In the genomic region with DNA sequence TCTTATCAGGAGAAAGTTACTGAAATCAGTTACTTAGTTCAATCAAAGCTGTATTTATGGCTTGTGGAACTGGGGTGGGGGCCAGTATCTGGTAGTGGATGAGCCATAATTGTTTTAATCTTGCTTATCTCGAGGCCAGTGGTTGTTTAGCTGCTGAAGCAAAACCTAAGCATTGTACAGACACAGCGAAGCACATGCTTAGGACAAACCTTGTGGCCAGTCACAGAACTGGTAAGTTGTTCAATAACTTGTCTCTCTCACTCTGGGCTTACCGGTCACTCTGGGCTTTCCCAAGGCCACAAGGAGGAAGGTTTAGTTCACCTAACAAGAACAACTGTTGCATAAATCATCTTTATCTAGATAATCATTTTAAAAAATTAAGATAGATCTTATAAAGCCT, we compare ENCODE assay signal across 20 cellular contexts.
"Had no signal": no experiment of that assay in that cellular context is flagged by ENCODE, and none has a peak within 500 bp of the region (broad histone marks: within the 10 kb centered on the region; RNA-seq: fewer than 3 reads in every experiment).

No MANE protein-coding gene starts in this region.

- H3K36me3 ChIP-seq: colonic mucosa, left ventricle myocardium inferior, lower lobe of right lung, pancreas, prostate gland, sigmoid colon, thyroid gland had no signal

- H3K4me1 ChIP-seq: colonic mucosa, left ventricle myocardium inferior, lower lobe of right lung, pancreas, prostate gland, sigmoid colon, thyroid gland had no signal

- H3K27me3 ChIP-seq: colonic mucosa, pancreas, sigmoid colon, thyroid gland had no signal

- H3K27ac Mint-ChIP-seq: memory B cell, nephron, type B pancreatic cell had no signal

- H3K27ac ChIP-seq: colonic mucosa, left ventricle myocardium inferior, lower lobe of right lung, pancreas, prostate gland, sigmoid colon, skin epidermis, thyroid gland had no signal

- ATAC-seq: left cardiac atrium, lower lobe of right lung had no signal

- H3K36me3 Mint-ChIP-seq: memory B cell, type B pancreatic cell had no signal

- H3K4me1 Mint-ChIP-seq: memory B cell, nephron had no signal

- H3K9me3 Mint-ChIP-seq: memory B cell, nephron, type B pancreatic cell had no signal

- DNase-seq: colonic mucosa; dermis blood vessel endothelial cell; foreskin melanocyte; head of caudate nucleus; hippocampal formation; left cardiac atrium; left ventricle myocardium inferior; lower lobe of right lung; midbrain; occipital lobe; sigmoid colon; stimulated activated CD4-positive, alpha-beta T cell treated with anti-CD3 and anti-CD28 coated beads, Interleukin-12 subunit alpha, Interleukin-12 subunit beta, amount 100 ng/mL, for 4 hours; stimulated activated naive CD4-positive, alpha-beta T cell treated with Interleukin-2 at 50 U/mL for 16 hours; thyroid gland had no signal

- H3K4me3 ChIP-seq: colonic mucosa, left ventricle myocardium inferior, lower lobe of right lung, pancreas, prostate gland, sigmoid colon, skin epidermis, thyroid gland had no signal

- H3K27me3 Mint-ChIP-seq: memory B cell, type B pancreatic cell had no signal

- H3K4me3 Mint-ChIP-seq: memory B cell, nephron, type B pancreatic cell had no signal

- H3K9me3 ChIP-seq: colonic mucosa, pancreas, prostate gland, sigmoid colon, thyroid gland had no signal
